In genomic region chr2:98833172-98833916, GRCh38 we compare ENCODE assay signal across 13 cellular contexts.
DNase-seq lines count a peak whose midpoint lies in the region; ATAC-seq lines count a peak whose summit lies in the region.
"Had no signal": no experiment of that assay in that cellular context is flagged by ENCODE, and none has a peak within 500 bp of the region (broad histone marks: within the 10 kb centered on the region; RNA-seq: fewer than 3 reads in every experiment).

No MANE protein-coding gene starts in this region.

- intact Hi-C loops in aorta (cut with DNase I), result loop anchor here in 1 of 2 donors (10.0 kb wide), 1 partner anchor 231 kb away; no protein-coding TSS in a partner anchor

- H3K9me3 ChIP-seq in aorta (ENCODE audit: control insufficient read depth, low read length), result no peaks in the 10 kb centered on the region
- H3K9me3 ChIP-seq: ascending aorta, tibial nerve had no signal

- peak; percentile 37 for ATAC-seq in stimulated activated naive CD8-positive, alpha-beta T cell treated with anti-CD3 and anti-CD28 coated beads, Interleukin-15, amount 100 ng/mL, for 72 hours
- ATAC-seq in aorta (ENCODE audit: low FRiP score), result no peak

- H3K4me1 ChIP-seq in aorta (ENCODE audit: control insufficient read depth in 1 of 2, insufficient read depth in 2 of 2, low read length in 2 of 2), result no peaks in the 10 kb centered on the region
- H3K4me1 ChIP-seq: ascending aorta, tibial nerve had no signal

- 63 to 73% (median 64%) methylated on average over 7 of the region's 7 CpGs for WGBS in adipose tissue, 3 donors
- 85 to 90% methylated on average over 7 of the region's 7 CpGs for WGBS in aorta, 2 donors

- H3K27ac ChIP-seq in adipose tissue (ENCODE audit: low read depth, low read length), result peak overlapping the region; percentile 15
- no peak overlapping the region for H3K27ac ChIP-seq in aorta (ENCODE audit: low read depth in 1 of 2, low read length in 2 of 2)
- H3K27ac ChIP-seq: tibial nerve had no signal

- H3K27me3 ChIP-seq in H7 (ENCODE audit: control insufficient read depth, insufficient read depth, low read length), result no peaks in the 10 kb centered on the region
- no peaks in the 10 kb centered on the region for H3K27me3 ChIP-seq in aorta (ENCODE audit: control insufficient read depth in 1 of 2, insufficient read depth in 2 of 2, low read length in 1 of 2)
- H3K27me3 ChIP-seq: ascending aorta, tibial nerve had no signal

- no peaks in the 10 kb centered on the region for H3K9me3 Mint-ChIP-seq in activated CD4-positive, alpha-beta T cell treated with anti-CD3 and anti-CD28 coated beads, Interleukin-2, amount 10 ng/mL, durations not matched to agents 7 days and 5 days
- H3K9me3 Mint-ChIP-seq in immature natural killer cell, result peaks cover 0 to 2% (median 0%) of the 10 kb centered on the region in 6 donors
- no peaks in the 10 kb centered on the region for H3K9me3 Mint-ChIP-seq in stimulated activated naive CD8-positive, alpha-beta T cell treated with anti-CD3 and anti-CD28 coated beads, Interleukin-15, amount 100 ng/mL, for 72 hours
- H3K9me3 Mint-ChIP-seq: IgD-negative memory B cell had no signal

- no peaks in the 10 kb centered on the region for H3K36me3 Mint-ChIP-seq in activated CD4-positive, alpha-beta T cell treated with anti-CD3 and anti-CD28 coated beads, Interleukin-2, amount 10 ng/mL, durations not matched to agents 7 days and 5 days (ENCODE audit: low read depth)
- no peaks in the 10 kb centered on the region for H3K36me3 Mint-ChIP-seq in immature natural killer cell
- H3K36me3 Mint-ChIP-seq: IgD-negative memory B cell had no signal

- H3K4me3 Mint-ChIP-seq in activated CD4-positive, alpha-beta T cell treated with anti-CD3 and anti-CD28 coated beads, Interleukin-2, amount 10 ng/mL, durations not matched to agents 7 days and 5 days, result no peak overlapping the region
- H3K4me3 Mint-ChIP-seq in immature natural killer cell, result peak overlapping the region in 2 of 5 donors; percentile 15 to 41
- H3K4me3 Mint-ChIP-seq in stimulated activated naive CD8-positive, alpha-beta T cell treated with anti-CD3 and anti-CD28 coated beads, Interleukin-15, amount 100 ng/mL, for 72 hours, result no peak overlapping the region
- H3K4me3 Mint-ChIP-seq: IgD-negative memory B cell had no signal

- H3K4me3 ChIP-seq in H7 (ENCODE audit: insufficient read depth, low read depth, low read length), result no peak overlapping the region
- no peak overlapping the region for H3K4me3 ChIP-seq in aorta (ENCODE audit: low read length in 2 of 2)
- H3K4me3 ChIP-seq: ascending aorta, tibial nerve had no signal

- peaks cover 72% of the 10 kb centered on the region for H3K4me1 Mint-ChIP-seq in activated CD4-positive, alpha-beta T cell treated with anti-CD3 and anti-CD28 coated beads, Interleukin-2, amount 10 ng/mL, durations not matched to agents 7 days and 5 days
- H3K4me1 Mint-ChIP-seq in immature natural killer cell, result peaks cover 57 to 63% of the 10 kb centered on the region in 2 donors
- peaks cover 64% of the 10 kb centered on the region for H3K4me1 Mint-ChIP-seq in stimulated activated naive CD8-positive, alpha-beta T cell treated with anti-CD3 and anti-CD28 coated beads, Interleukin-15, amount 100 ng/mL, for 72 hours

- CTCF ChIA-PET in activated CD4-positive, alpha-beta T cell treated with anti-CD3 and anti-CD28 coated beads, Interleukin-2, amount 10 ng/mL, durations not matched to agents 7 days and 5 days (lab: Charles Lee), result interaction anchor here (1.3 to 2.5 kb wide), 3 partner anchors 178 to 184 kb away, joined by 3 to 12 read pairs (median 6); no protein-coding TSS in a partner anchor

- POLR2A ChIA-PET in activated CD4-positive, alpha-beta T cell treated with anti-CD3 and anti-CD28 coated beads, Interleukin-2, amount 10 ng/mL, durations not matched to agents 7 days and 5 days (lab: Charles Lee), result no interaction called here

- H3K27me3 Mint-ChIP-seq in activated CD4-positive, alpha-beta T cell treated with anti-CD3 and anti-CD28 coated beads, Interleukin-2, amount 10 ng/mL, durations not matched to agents 7 days and 5 days, result no peaks in the 10 kb centered on the region
- H3K27me3 Mint-ChIP-seq in immature natural killer cell (ENCODE audit: low read depth in 3 of 3), result peaks cover 0 to 4% (median 0%) of the 10 kb centered on the region in 3 donors
- H3K27me3 Mint-ChIP-seq in stimulated activated naive CD8-positive, alpha-beta T cell treated with anti-CD3 and anti-CD28 coated beads, Interleukin-15, amount 100 ng/mL, for 72 hours, result no peaks in the 10 kb centered on the region
- H3K27me3 Mint-ChIP-seq: IgD-negative memory B cell had no signal

- no peak for DNase-seq in activated CD4-positive, alpha-beta T cell treated with anti-CD3 and anti-CD28 coated beads, Interleukin-2, amount 10 ng/mL, durations not matched to agents 7 days and 5 days
- DNase-seq in activated CD4-positive, alpha-beta T cell treated with anti-CD3 and anti-CD28 coated beads, Interleukin-2, amount 50 U/mL, for 48 hours, result no peak
- DNase-seq in immature natural killer cell, result peak in 1 of 3 donors; percentile 24
- DNase-seq in stimulated activated naive CD8-positive, alpha-beta T cell treated with anti-CD3 and anti-CD28 coated beads, Interleukin-15, amount 100 ng/mL, for 72 hours, result no peak
- DNase-seq in glomerular visceral epithelial cell (ENCODE audit: extremely low spot score), result no peak
- DNase-seq in H7, result no peak
- DNase-seq in aorta, result no peak
- DNase-seq: DMS79, NCI-H1930 had no signal

- H3K36me3 ChIP-seq in H7 (replicated peaks; ENCODE audit: control insufficient read depth, insufficient read depth, low read length), result no peaks in the 10 kb centered on the region
- H3K36me3 ChIP-seq in aorta (ENCODE audit: control insufficient read depth in 1 of 2, insufficient read depth in 2 of 2, low read length in 1 of 2), result no peaks in the 10 kb centered on the region
- H3K36me3 ChIP-seq: ascending aorta, tibial nerve had no signal

- peak overlapping the region; percentile 58 for H3K27ac Mint-ChIP-seq in activated CD4-positive, alpha-beta T cell treated with anti-CD3 and anti-CD28 coated beads, Interleukin-2, amount 10 ng/mL, durations not matched to agents 7 days and 5 days
- H3K27ac Mint-ChIP-seq in immature natural killer cell, result peak overlapping the region in 4 of 6 donors; percentile 13 to 81 (median 68)
- H3K27ac Mint-ChIP-seq in stimulated activated naive CD8-positive, alpha-beta T cell treated with anti-CD3 and anti-CD28 coated beads, Interleukin-15, amount 100 ng/mL, for 72 hours, result no peak overlapping the region

Comparison
In these comparisons a context has a peak if more than half of its experiments do, and no peak if none do; other contexts are left out.
1. H3K27ac Mint-ChIP-seq: peak in activated CD4-positive, alpha-beta T cell treated with anti-CD3 and anti-CD28 coated beads, Interleukin-2, amount 10 ng/mL, durations not matched to agents 7 days and 5 days (single experiment) and immature natural killer cell (4 of 6); none in stimulated activated naive CD8-positive, alpha-beta T cell treated with anti-CD3 and anti-CD28 coated beads, Interleukin-15, amount 100 ng/mL, for 72 hours (0 of 2).